In genomic region chr3:188975612-188976314, GRCh38 we compare ENCODE assay signal across 13 cellular contexts.
DNase-seq lines count a peak whose midpoint lies in the region; ATAC-seq, FAIRE-seq and TF ChIP-seq lines count a peak whose summit lies in the region.
"Had no signal": no experiment of that assay in that cellular context is flagged by ENCODE, and none has a peak within 500 bp of the region (broad histone marks: within the 10 kb centered on the region; RNA-seq: fewer than 3 reads in every experiment).

No MANE protein-coding gene starts in this region.

- H3K27ac ChIP-seq in HepG2 (ENCODE audit: extremely low read length, insufficient read depth, low read length): no peak overlapping the region
- no peak overlapping the region for H3K27ac ChIP-seq in right lobe of liver
- H3K27ac ChIP-seq in vagina: peak overlapping the region; percentile 71
- H3K27ac ChIP-seq: thoracic aorta, VCaP had no signal

- H3K27me3 ChIP-seq in HepG2 (ENCODE audit: control insufficient read depth in 1 of 2, insufficient read depth in 2 of 2, low read length in 2 of 2) (no peaks in the 10 kb centered on the region; a peak in 1 of 5 replicates), right lobe of liver (no peaks in the 10 kb centered on the region), vagina (no peaks in the 10 kb centered on the region)

- POLR2A ChIA-PET in HepG2 (lab: Yijun Ruan, JAX): no interaction called here

- H3K4me1 ChIP-seq in HepG2 (ENCODE audit: insufficient read depth, low read length) (no peaks in the 10 kb centered on the region), right lobe of liver (no peaks in the 10 kb centered on the region), vagina (peaks cover 64% of the 10 kb centered on the region)

- intact Hi-C loops in HepG2 (cut with micrococcal nuclease; ENCODE audit: unreplicated experiment) (no loop called here), right lobe of liver (cut with DNase I) (no loop called here), vagina (cut with DNase I) (no loop called here)

- H3K79me2 ChIP-seq in HepG2 (ENCODE audit: insufficient read depth, low read length): no peaks in the 10 kb centered on the region

- DNase-seq in HepG2 (ENCODE audit: low spot score) (no peak), right lobe of liver (no peak), RPMI7951 (ENCODE audit: low read depth) (peak; percentile 83), fibroblast of villous mesenchyme (ENCODE audit: low read depth) (peak; percentile 78), vagina (ENCODE audit: extremely low spot score in 2 of 2) (no peak), cerebellum (ENCODE audit: low spot score) (no peak), SIG-M5 (lab: John Stamatoyannopoulos, UW) (no peak), COR-L47 (lab: John Stamatoyannopoulos, UW) (no peak)
- DNase-seq: activated T-cell treated with anti-CD3 and anti-CD28 coated beads for 4 hours, anterior cingulate cortex, NCI-H1930 had no signal

- BruUV-seq in HepG2 (replicated peaks; lab: Mats Ljungman, UMichigan): no TSS peak

- WGBS in HepG2 (ENCODE audit: low lambda C conversion rate): 59% methylated on average over 12 of the region's 12 CpGs
- WGBS in right lobe of liver (ENCODE audit: insufficient coverage, low coverage, low lambda C conversion rate, missing lambda C conversion rate): 82% methylated on average over 12 of the region's 12 CpGs

- no peak overlapping the region for H3K9ac ChIP-seq in HepG2 (ENCODE audit: insufficient read depth, low read depth, low read length)

- CTCF ChIA-PET in HepG2 (lab: Yijun Ruan, JAX; ENCODE audit: low intra/inter-chr PET ratio, low total read pairs): no interaction called here

- TF ChIP-seq POLR2A in HepG2 (IDR thresholded peaks at IDR 0.05; ENCODE audit: insufficient read depth in 1 of 2, low read depth in 2 of 2, low read length in 2 of 2): no peak
- no peak for TF ChIP-seq POLR2A in right lobe of liver (IDR thresholded peaks at IDR 0.05)
- no peak for TF ChIP-seq POLR2A in vagina (IDR thresholded peaks at IDR 0.05)

- no peaks in the 10 kb centered on the region for H4K20me1 ChIP-seq in HepG2 (ENCODE audit: insufficient read depth, low read length)

- no peak for TF ChIP-seq RAD21 in HepG2 (CRISPR knock-in tag; IDR thresholded peaks at IDR 0.05)

- TF ChIP-seq CTCF in HepG2 (CRISPR knock-in tag; IDR thresholded peaks at IDR 0.05) (no peak), right lobe of liver (IDR thresholded peaks at IDR 0.05) (no peak), fibroblast of villous mesenchyme (IDR thresholded peaks at IDR 0.05; ENCODE audit: insufficient read depth, low read depth, low read length) (no peak), vagina (IDR thresholded peaks at IDR 0.05) (no peak)

- in situ Hi-C loops in HepG2 (cut with HindIII; ENCODE audit: extremely low pct_ligation_motif_present, low pct_unique_long_range_greater_than_20kb): no loop called here

- TF ChIP-seq EP300 in HepG2 (IDR thresholded peaks at IDR 0.05; ENCODE audit: low read depth in 2 of 2, low read length in 2 of 2) (no peak), HepG2 (CRISPR knock-in tag; IDR thresholded peaks at IDR 0.05; ENCODE audit: borderline replicate concordance) (no peak)

- no peak overlapping the region for H3K4me3 ChIP-seq in HepG2 (replicated peaks in 1 of 3; ENCODE audit: insufficient read depth in 1 of 3, low read depth in 2 of 3, low read length in 3 of 3)
- no peak overlapping the region for H3K4me3 ChIP-seq in right lobe of liver
- peak overlapping the region; percentile 17 for H3K4me3 ChIP-seq in fibroblast of villous mesenchyme (ENCODE audit: low read depth, low read length)
- peak overlapping the region in 1 of 2 donors; percentile 1 for H3K4me3 ChIP-seq in vagina
- H3K4me3 ChIP-seq: thoracic aorta had no signal

- ATAC-seq in HepG2 (no peak), right lobe of liver (no peak)

- no peak overlapping the region for H3K4me2 ChIP-seq in HepG2 (ENCODE audit: low read depth, low read length)

- H3K36me3 ChIP-seq in HepG2 (replicated peaks in 1 of 2; ENCODE audit: control insufficient read depth in 1 of 2, insufficient read depth in 2 of 2, low read length in 2 of 2) (no peaks in the 10 kb centered on the region), right lobe of liver (peaks cover 0 to 11% (median 0%) of the 10 kb centered on the region in 4 donors), vagina (no peaks in the 10 kb centered on the region)
- H3K36me3 ChIP-seq: thoracic aorta had no signal

- no peak overlapping the region for H2AFZ ChIP-seq in HepG2 (ENCODE audit: low read length)

- FAIRE-seq in HepG2 (lab: Jason Lieb, UNC): no peak

- H3K9me3 ChIP-seq in HepG2 (ENCODE audit: low read length) (no peaks in the 10 kb centered on the region), right lobe of liver (no peaks in the 10 kb centered on the region), vagina (no peaks in the 10 kb centered on the region)
- H3K9me3 ChIP-seq: thoracic aorta had no signal

TF ChIP-seq in HepG2, 621 proteins besides CTCF, POLR2A, EP300 and RAD21:
- no peak for TF ChIP-seq TBX3 (IDR thresholded peaks at IDR 0.05; ENCODE audit: borderline replicate concordance)
- TF ChIP-seq PRDM10 (CRISPR knock-in tag; IDR thresholded peaks at IDR 0.05; ENCODE audit: low read depth): peak; percentile 91

Comparison
In these comparisons a context has a peak if more than half of its experiments do, and no peak if none do; other contexts are left out.
1. DNase-seq: peak in RPMI7951 (single experiment) and fibroblast of villous mesenchyme (single experiment); none in HepG2 (single experiment), right lobe of liver (0 of 3), vagina (0 of 2), cerebellum (single experiment), SIG-M5 (single experiment) and COR-L47 (single experiment).